8 cellular contexts compared by ENCODE assay signal in the genomic region with DNA sequence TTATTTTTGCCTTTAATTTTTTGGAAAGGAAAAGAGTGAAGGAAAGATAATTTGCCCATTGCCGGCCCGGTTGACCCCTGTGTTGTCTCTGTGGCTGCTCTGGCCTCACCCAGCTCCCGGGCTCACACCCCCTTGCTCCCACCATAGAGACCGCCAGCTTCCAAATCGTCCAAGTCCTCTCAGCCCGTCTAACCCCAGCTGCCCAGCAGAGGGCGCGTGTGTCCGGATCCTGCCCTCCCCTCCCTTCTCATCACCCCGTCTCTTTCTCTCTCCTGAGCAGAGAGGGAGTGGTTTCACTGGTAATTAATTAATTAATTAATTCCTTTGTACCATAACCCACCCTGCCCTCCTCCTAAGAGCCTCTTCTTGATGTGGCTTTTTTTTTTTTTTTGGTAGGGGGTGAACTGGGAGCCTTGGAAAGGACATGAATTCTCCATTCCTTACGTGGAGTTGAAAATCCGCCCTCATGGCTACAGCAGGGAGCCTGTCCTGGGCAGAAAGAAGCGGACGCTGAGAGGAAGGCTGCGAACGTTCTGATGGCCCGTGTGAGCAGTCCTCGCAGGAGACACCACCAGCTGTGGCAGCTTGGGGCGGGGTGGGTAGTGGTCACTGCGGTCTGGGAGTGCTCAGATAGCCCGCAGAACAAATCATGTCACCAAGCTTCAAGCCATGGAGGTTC. TPM values are rescaled to one million over a fixed set of nuclear protein-coding genes. Genes with fewer than 3 reads are reported as not detected.
A peak's percentile ranks its signal among the peaks of the same experiment; 100 is the strongest.
DNase-seq lines count a peak whose midpoint lies in the region; ATAC-seq, FAIRE-seq and TF ChIP-seq lines count a peak whose summit lies in the region.

No MANE protein-coding gene starts in this region.

- peak overlapping the region; percentile 22; the same call in 1 of the 2 replicates for H2AFZ ChIP-seq in Loucy (ENCODE audit: low read length)

- no peaks in the 10 kb centered on the region for H3K79me2 ChIP-seq in Loucy (ENCODE audit: insufficient read depth, low read length)

- no peaks in the 10 kb centered on the region for H3K9me2 ChIP-seq in Loucy (replicated peaks; ENCODE audit: low read depth, low read length)

- peaks cover 13% of the 10 kb centered on the region for H3K27me3 Mint-ChIP-seq in activated naive CD4-positive, alpha-beta T cell treated with anti-CD3 and anti-CD28 coated beads for 36 hours (ENCODE audit: low read depth)

- H3K36me3 Mint-ChIP-seq in activated naive CD4-positive, alpha-beta T cell treated with anti-CD3 and anti-CD28 coated beads for 36 hours (ENCODE audit: low read depth) = no peaks in the 10 kb centered on the region

- no peaks in the 10 kb centered on the region for H3K4me1 ChIP-seq in Loucy (ENCODE audit: insufficient read depth, low read length, poor library complexity, severe bottlenecking)

- H3K4me3 ChIP-seq in Loucy (ENCODE audit: low read length, poor library complexity, severe bottlenecking) = no peak overlapping the region

- ATAC-seq in SK-N-SH treated with all-trans-retinoic acid at 6 μM for 48 hours (peak; percentile 94), HG03457 (IDR thresholded peaks at IDR 0.05; ENCODE audit: unreplicated experiment) (no peak)

- no peaks in the 10 kb centered on the region for H3K36me3 ChIP-seq in Loucy (ENCODE audit: insufficient read depth, low read length)

- peak; percentile 64 for DNase-seq in Ammon's horn (ENCODE audit: low spot score)
- peak; percentile 44 for DNase-seq in GM19239 (ENCODE audit: insufficient read length, low spot score)
- peak; percentile 80 for DNase-seq in activated naive CD4-positive, alpha-beta T cell treated with anti-CD3 and anti-CD28 coated beads for 36 hours
- peak; percentile 79 for DNase-seq in cardiac septum (ENCODE audit: low spot score)
- DNase-seq in renal cortical epithelial cell (ENCODE audit: low read depth) = peak; percentile 25

- TF ChIP-seq CTCF in Loucy (conservative IDR thresholded peaks at IDR 0.05; ENCODE audit: low read length) = peak; percentile 85

- H3K4me1 Mint-ChIP-seq in activated naive CD4-positive, alpha-beta T cell treated with anti-CD3 and anti-CD28 coated beads for 36 hours (ENCODE audit: low read depth) = peaks cover 2% of the 10 kb centered on the region

- no peak overlapping the region for H3K4me3 Mint-ChIP-seq in activated naive CD4-positive, alpha-beta T cell treated with anti-CD3 and anti-CD28 coated beads for 36 hours

- no peaks in the 10 kb centered on the region for H3K9me3 Mint-ChIP-seq in activated naive CD4-positive, alpha-beta T cell treated with anti-CD3 and anti-CD28 coated beads for 36 hours

- H4K20me1 ChIP-seq in Loucy (ENCODE audit: insufficient read depth, low read length, poor library complexity, severe bottlenecking) = no peaks in the 10 kb centered on the region

- no peaks in the 10 kb centered on the region for H3K27me3 ChIP-seq in Loucy (ENCODE audit: insufficient read depth, low read length, poor library complexity, severe bottlenecking)

- CTCF ChIA-PET in activated naive CD4-positive, alpha-beta T cell treated with anti-CD3 and anti-CD28 coated beads for 36 hours (lab: Charles Lee) = interaction anchor here (0.7 to 5.5 kb wide), 39 partner anchors 9 to 1493 kb away, joined by 3 to 67 read pairs (median 3); a partner anchor contains a TSS

- FAIRE-seq in GM19239 (lab: Jason Lieb, UNC) = peak; percentile 40

- no peak overlapping the region for H3K27ac Mint-ChIP-seq in activated naive CD4-positive, alpha-beta T cell treated with anti-CD3 and anti-CD28 coated beads for 36 hours

- peak overlapping the region; percentile 34 for H3K4me2 ChIP-seq in Loucy (ENCODE audit: low read depth, low read length, poor library complexity, severe bottlenecking)

- no peaks in the 10 kb centered on the region for H3K9me3 ChIP-seq in Loucy (ENCODE audit: insufficient read depth, low read depth, low read length)

- intact Hi-C loops in activated naive CD4-positive, alpha-beta T cell treated with anti-CD3 and anti-CD28 coated beads for 36 hours (cut with micrococcal nuclease) = loop anchor here (1.0 kb wide), 1 partner anchor 117 kb away; no protein-coding TSS in a partner anchor
- intact Hi-C loops in cardiac septum (cut with DNase I) = no loop called here

- no peaks in the 10 kb centered on the region for H3F3A ChIP-seq in Loucy (ENCODE audit: low read depth)

- no peak overlapping the region for H3K9ac ChIP-seq in Loucy (ENCODE audit: low read depth, low read length, poor library complexity, severe bottlenecking)

TF ChIP-seq in SK-N-SH treated with all-trans-retinoic acid at 6 μM for 48 hours, 23 proteins besides CTCF, POLR2A, EP300 and RAD21:
- no peak for TF ChIP-seq PPARA (CRISPR knock-in tag; IDR thresholded peaks at IDR 0.05; ENCODE audit: borderline replicate concordance)
- TF ChIP-seq, protein P1, sequence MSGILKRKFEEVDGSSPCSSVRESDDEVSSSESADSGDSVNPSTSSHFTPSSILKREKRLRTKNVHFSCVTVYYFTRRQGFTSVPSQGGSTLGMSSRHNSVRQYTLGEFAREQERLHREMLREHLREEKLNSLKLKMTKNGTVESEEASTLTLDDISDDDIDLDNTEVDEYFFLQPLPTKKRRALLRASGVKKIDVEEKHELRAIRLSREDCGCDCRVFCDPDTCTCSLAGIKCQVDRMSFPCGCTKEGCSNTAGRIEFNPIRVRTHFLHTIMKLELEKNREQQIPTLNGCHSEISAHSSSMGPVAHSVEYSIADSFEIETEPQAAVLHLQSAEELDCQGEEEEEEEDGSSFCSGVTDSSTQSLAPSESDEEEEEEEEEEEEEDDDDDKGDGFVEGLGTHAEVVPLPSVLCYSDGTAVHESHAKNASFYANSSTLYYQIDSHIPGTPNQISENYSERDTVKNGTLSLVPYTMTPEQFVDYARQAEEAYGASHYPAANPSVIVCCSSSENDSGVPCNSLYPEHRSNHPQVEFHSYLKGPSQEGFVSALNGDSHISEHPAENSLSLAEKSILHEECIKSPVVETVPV (CRISPR knock-in tag; IDR thresholded peaks at IDR 0.05) = no peak
- no peak for TF ChIP-seq ZNF70 (CRISPR knock-in tag; IDR thresholded peaks at IDR 0.05)
- TF ChIP-seq, protein P2, sequence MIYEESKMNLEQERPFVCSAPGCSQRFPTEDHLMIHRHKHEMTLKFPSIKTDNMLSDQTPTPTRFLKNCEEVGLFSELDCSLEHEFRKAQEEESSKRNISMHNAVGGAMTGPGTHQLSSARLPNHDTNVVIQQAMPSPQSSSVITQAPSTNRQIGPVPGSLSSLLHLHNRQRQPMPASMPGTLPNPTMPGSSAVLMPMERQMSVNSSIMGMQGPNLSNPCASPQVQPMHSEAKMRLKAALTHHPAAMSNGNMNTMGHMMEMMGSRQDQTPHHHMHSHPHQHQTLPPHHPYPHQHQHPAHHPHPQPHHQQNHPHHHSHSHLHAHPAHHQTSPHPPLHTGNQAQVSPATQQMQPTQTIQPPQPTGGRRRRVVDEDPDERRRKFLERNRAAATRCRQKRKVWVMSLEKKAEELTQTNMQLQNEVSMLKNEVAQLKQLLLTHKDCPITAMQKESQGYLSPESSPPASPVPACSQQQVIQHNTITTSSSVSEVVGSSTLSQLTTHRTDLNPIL (CRISPR knock-in tag; IDR thresholded peaks at IDR 0.05; ENCODE audit: low read depth) = no peak
- no peak for TF ChIP-seq ZFP30 (CRISPR knock-in tag; IDR thresholded peaks at IDR 0.05)
- TF ChIP-seq, protein P3, sequence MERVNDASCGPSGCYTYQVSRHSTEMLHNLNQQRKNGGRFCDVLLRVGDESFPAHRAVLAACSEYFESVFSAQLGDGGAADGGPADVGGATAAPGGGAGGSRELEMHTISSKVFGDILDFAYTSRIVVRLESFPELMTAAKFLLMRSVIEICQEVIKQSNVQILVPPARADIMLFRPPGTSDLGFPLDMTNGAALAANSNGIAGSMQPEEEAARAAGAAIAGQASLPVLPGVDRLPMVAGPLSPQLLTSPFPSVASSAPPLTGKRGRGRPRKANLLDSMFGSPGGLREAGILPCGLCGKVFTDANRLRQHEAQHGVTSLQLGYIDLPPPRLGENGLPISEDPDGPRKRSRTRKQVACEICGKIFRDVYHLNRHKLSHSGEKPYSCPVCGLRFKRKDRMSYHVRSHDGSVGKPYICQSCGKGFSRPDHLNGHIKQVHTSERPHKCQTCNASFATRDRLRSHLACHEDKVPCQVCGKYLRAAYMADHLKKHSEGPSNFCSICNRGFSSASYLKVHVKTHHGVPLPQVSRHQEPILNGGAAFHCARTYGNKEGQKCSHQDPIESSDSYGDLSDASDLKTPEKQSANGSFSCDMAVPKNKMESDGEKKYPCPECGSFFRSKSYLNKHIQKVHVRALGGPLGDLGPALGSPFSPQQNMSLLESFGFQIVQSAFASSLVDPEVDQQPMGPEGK (CRISPR knock-in tag; IDR thresholded peaks at IDR 0.05; ENCODE audit: borderline replicate concordance) = no peak
- no peak for TF ChIP-seq ISL1 (CRISPR knock-in tag; IDR thresholded peaks at IDR 0.05)
- TF ChIP-seq ZFP3 (CRISPR knock-in tag; IDR thresholded peaks at IDR 0.05) = no peak
- TF ChIP-seq BACH2 (CRISPR knock-in tag; IDR thresholded peaks at IDR 0.05; ENCODE audit: borderline replicate concordance) = no peak
- no peak for TF ChIP-seq ARNTL (CRISPR knock-in tag; IDR thresholded peaks at IDR 0.05; ENCODE audit: borderline replicate concordance, low read depth)
- TF ChIP-seq ESRRG (CRISPR knock-in tag; IDR thresholded peaks at IDR 0.05) = no peak
- TF ChIP-seq TCF4 (CRISPR knock-in tag; IDR thresholded peaks at IDR 0.05; ENCODE audit: borderline replicate concordance) = no peak
- no peak for TF ChIP-seq RARB (CRISPR knock-in tag; IDR thresholded peaks at IDR 0.05)
- TF ChIP-seq SNAI2 (CRISPR knock-in tag; IDR thresholded peaks at IDR 0.05) = no peak

RNA-seq across cellular contexts. Expression of a gene that starts 45.9 kb away (rescaled TPM):
- 10 to 100 TPM; 19.5 to 21.4 TPM for total RNA-seq in activated naive CD4-positive, alpha-beta T cell treated with anti-CD3 and anti-CD28 coated beads for 36 hours
- total RNA-seq in cardiac septum (9.7 TPM), renal cortical epithelial cell (6.1 and 8.7 TPM in 2 replicates)

Comparison
In these comparisons a context has a peak if more than half of its experiments do, and no peak if none do; other contexts are left out.
1. DNase-seq: peak in every context shown above with its lines; median percentile 80 in activated naive CD4-positive, alpha-beta T cell treated with anti-CD3 and anti-CD28 coated beads for 36 hours; 79 in cardiac septum; 64 in Ammon's horn; 44 in GM19239; 25 in renal cortical epithelial cell.